In genomic region chr6:107132330-107132954, GRCh38 we compare ENCODE assay signal across 9 cellular contexts. TPM values are rescaled to one million over a fixed set of nuclear protein-coding genes. Genes with fewer than 3 reads are reported as not detected.
DNase-seq lines count a peak whose midpoint lies in the region; ATAC-seq and TF ChIP-seq lines count a peak whose summit lies in the region.
"Had no signal": no experiment of that assay in that cellular context is flagged by ENCODE, and none has a peak within 500 bp of the region (broad histone marks: within the 10 kb centered on the region; RNA-seq: fewer than 3 reads in every experiment).

No MANE protein-coding gene starts in this region.

- H3K27me3 Mint-ChIP-seq in MCF 10A (ENCODE audit: insufficient read depth, unreplicated experiment) (no peaks in the 10 kb centered on the region), progenitor cell of endocrine pancreas (no peaks in the 10 kb centered on the region)

- DNase-seq in MCF 10A (ENCODE audit: unreplicated experiment) (peak; percentile 44), breast epithelium (ENCODE audit: low spot score in 2 of 2) (no peak), NCI-H774 (lab: John Stamatoyannopoulos, UW) (peak; percentile 20), colonic mucosa (no peak), progenitor cell of endocrine pancreas (ENCODE audit: low spot score, unreplicated experiment) (no peak)
- DNase-seq: activated naive CD8-positive, alpha-beta T cell treated with anti-CD3 and anti-CD28 coated beads, Interleukin-2, amount 10 ng/mL, durations not matched to agents 7 days and 5 days had no signal

- H3K9me3 ChIP-seq in breast epithelium: no peaks in the 10 kb centered on the region
- no peaks in the 10 kb centered on the region for H3K9me3 ChIP-seq in colonic mucosa

- no peak overlapping the region for H3K9ac ChIP-seq in colonic mucosa (ENCODE audit: low read depth in 2 of 2, low read length in 2 of 2)

- H3K36me3 Mint-ChIP-seq in MCF 10A (ENCODE audit: insufficient read depth, unreplicated experiment): no peaks in the 10 kb centered on the region
- no peaks in the 10 kb centered on the region for H3K36me3 Mint-ChIP-seq in progenitor cell of endocrine pancreas (ENCODE audit: insufficient read depth)
- H3K36me3 Mint-ChIP-seq: activated naive CD8-positive, alpha-beta T cell treated with anti-CD3 and anti-CD28 coated beads, Interleukin-2, amount 10 ng/mL, durations not matched to agents 7 days and 5 days had no signal

- POLR2A ChIA-PET in MCF 10A (lab: Yijun Ruan, JAX): interaction anchor here (0.6 kb wide), 1 partner anchor 16 kb away, joined by 3 read pairs; no protein-coding TSS in a partner anchor

- TF ChIP-seq POLR2A in breast epithelium (IDR thresholded peaks at IDR 0.05): no peak

- no peaks in the 10 kb centered on the region for H3K4me1 ChIP-seq in breast epithelium
- H3K4me1 ChIP-seq in colonic mucosa: no peaks in the 10 kb centered on the region

- no TSS peak for BruUV-seq in MCF 10A (replicated peaks; lab: Mats Ljungman, UMichigan)

- no peaks in the 10 kb centered on the region for H3K27me3 ChIP-seq in breast epithelium
- no peaks in the 10 kb centered on the region for H3K27me3 ChIP-seq in colonic mucosa

- CTCF ChIA-PET in MCF 10A (lab: Yijun Ruan, JAX): interaction anchor here (0.6 to 1.5 kb wide), 6 partner anchors 9 to 541 kb away, joined by 3 to 5 read pairs (median 4); no protein-coding TSS in a partner anchor

- H3K27ac ChIP-seq in breast epithelium: no peak overlapping the region
- H3K27ac ChIP-seq in colonic mucosa: no peak overlapping the region

- peak; percentile 52 for TF ChIP-seq CTCF in MCF 10A (IDR thresholded peaks at IDR 0.05; ENCODE audit: unreplicated experiment)
- peak in 1 of 3 donors; percentile 20 for TF ChIP-seq CTCF in breast epithelium (IDR thresholded peaks at IDR 0.05)
- TF ChIP-seq CTCF in colonic mucosa (IDR thresholded peaks at IDR 0.05): peak; percentile 18
- TF ChIP-seq CTCF in progenitor cell of endocrine pancreas (IDR thresholded peaks at IDR 0.05; ENCODE audit: unreplicated experiment): peak; percentile 71

- H3K4me3 ChIP-seq in breast epithelium: no peak overlapping the region
- H3K4me3 ChIP-seq in colonic mucosa: no peak overlapping the region

- intact Hi-C loops in MCF 10A (cut with micrococcal nuclease) (loop anchor here (1.0 to 10.0 kb wide), 2 partner anchors 182 to 543 kb away; no protein-coding TSS in a partner anchor), breast epithelium (cut with DNase I; ENCODE audit: low total_unique reads) (no loop called here), colonic mucosa (cut with DNase I) (no loop called here)

- ATAC-seq in GM21576 (IDR thresholded peaks at IDR 0.05; ENCODE audit: unreplicated experiment): no peak
- ATAC-seq in HG02571 (IDR thresholded peaks at IDR 0.05; ENCODE audit: unreplicated experiment): no peak
- ATAC-seq in HG02588 (IDR thresholded peaks at IDR 0.05; ENCODE audit: unreplicated experiment): no peak

- H3K4me1 Mint-ChIP-seq in MCF 10A (ENCODE audit: insufficient read depth, unreplicated experiment): no peaks in the 10 kb centered on the region
- H3K4me1 Mint-ChIP-seq in progenitor cell of endocrine pancreas (ENCODE audit: low read depth): peaks cover 8% of the 10 kb centered on the region
- H3K4me1 Mint-ChIP-seq: activated naive CD8-positive, alpha-beta T cell treated with anti-CD3 and anti-CD28 coated beads, Interleukin-2, amount 10 ng/mL, durations not matched to agents 7 days and 5 days had no signal

- H3K4me3 Mint-ChIP-seq in MCF 10A (ENCODE audit: unreplicated experiment) (no peak overlapping the region), progenitor cell of endocrine pancreas (ENCODE audit: low read depth) (no peak overlapping the region)
- H3K4me3 Mint-ChIP-seq: activated naive CD8-positive, alpha-beta T cell treated with anti-CD3 and anti-CD28 coated beads, Interleukin-2, amount 10 ng/mL, durations not matched to agents 7 days and 5 days had no signal

- H3K36me3 ChIP-seq in breast epithelium (no peaks in the 10 kb centered on the region), colonic mucosa (no peaks in the 10 kb centered on the region)

- H3K9me3 Mint-ChIP-seq in MCF 10A (ENCODE audit: unreplicated experiment): no peaks in the 10 kb centered on the region
- no peaks in the 10 kb centered on the region for H3K9me3 Mint-ChIP-seq in progenitor cell of endocrine pancreas (ENCODE audit: low read depth)
- H3K9me3 Mint-ChIP-seq: activated naive CD8-positive, alpha-beta T cell treated with anti-CD3 and anti-CD28 coated beads, Interleukin-2, amount 10 ng/mL, durations not matched to agents 7 days and 5 days had no signal

- H3K27ac Mint-ChIP-seq in MCF 10A (ENCODE audit: low read depth, unreplicated experiment) (no peak overlapping the region), progenitor cell of endocrine pancreas (no peak overlapping the region)
- H3K27ac Mint-ChIP-seq: activated naive CD8-positive, alpha-beta T cell treated with anti-CD3 and anti-CD28 coated beads, Interleukin-2, amount 10 ng/mL, durations not matched to agents 7 days and 5 days had no signal

RNA-seq across cellular contexts. Expression of gene BEND3, which starts 17.1 kb away (rescaled TPM):
- total RNA-seq in MCF 10A (2022): 2.8 and 3.1 TPM in 2 replicates
- total RNA-seq in breast epithelium: 1 to 10 TPM in 2 of 3 donors, under 1 TPM in 1; 0.96 to 3.6 (median 2.5) TPM
- total RNA-seq in colonic mucosa: 10 to 100 TPM in 1 of 2 donors, 1 to 10 TPM in 1; 4.4 to 11.2 TPM
- total RNA-seq in progenitor cell of endocrine pancreas: 22.4 and 23.6 TPM in 2 replicates

Comparison
In these comparisons a context has a peak if more than half of its experiments do, and no peak if none do; other contexts are left out.
1. DNase-seq: peak in MCF 10A (single experiment) and NCI-H774 (single experiment); none in breast epithelium (0 of 2), colonic mucosa (single experiment) and progenitor cell of endocrine pancreas (single experiment).